ENCODE assay signal across 1 cellular context in genomic region chr18:41703744-41704530, GRCh38.
TF ChIP-seq lines count a peak whose summit lies in the region.

No MANE protein-coding gene starts in this region.

TF ChIP-seq in SK-N-SH, 30 proteins besides CTCF, POLR2A, EP300 and RAD21 (continued from another document):
- TF ChIP-seq, protein P1, sequence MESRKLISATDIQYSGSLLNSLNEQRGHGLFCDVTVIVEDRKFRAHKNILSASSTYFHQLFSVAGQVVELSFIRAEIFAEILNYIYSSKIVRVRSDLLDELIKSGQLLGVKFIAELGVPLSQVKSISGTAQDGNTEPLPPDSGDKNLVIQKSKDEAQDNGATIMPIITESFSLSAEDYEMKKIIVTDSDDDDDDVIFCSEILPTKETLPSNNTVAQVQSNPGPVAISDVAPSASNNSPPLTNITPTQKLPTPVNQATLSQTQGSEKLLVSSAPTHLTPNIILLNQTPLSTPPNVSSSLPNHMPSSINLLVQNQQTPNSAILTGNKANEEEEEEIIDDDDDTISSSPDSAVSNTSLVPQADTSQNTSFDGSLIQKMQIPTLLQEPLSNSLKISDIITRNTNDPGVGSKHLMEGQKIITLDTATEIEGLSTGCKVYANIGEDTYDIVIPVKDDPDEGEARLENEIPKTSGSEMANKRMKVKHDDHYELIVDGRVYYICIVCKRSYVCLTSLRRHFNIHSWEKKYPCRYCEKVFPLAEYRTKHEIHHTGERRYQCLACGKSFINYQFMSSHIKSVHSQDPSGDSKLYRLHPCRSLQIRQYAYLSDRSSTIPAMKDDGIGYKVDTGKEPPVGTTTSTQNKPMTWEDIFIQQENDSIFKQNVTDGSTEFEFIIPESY (IDR thresholded peaks at IDR 0.05; ENCODE audit: borderline replicate concordance, low read depth): no peak
- TF ChIP-seq GATA2 (CRISPR knock-in tag; IDR thresholded peaks at IDR 0.05) (peak; percentile 89), EZH2phosphoT487 (IDR thresholded peaks at IDR 0.05; ENCODE audit: borderline replicate concordance, low read depth) (no peak), IRF3 (IDR thresholded peaks at IDR 0.05; ENCODE audit: low read depth, low read length) (no peak), TCF12 (IDR thresholded peaks at IDR 0.05) (peak; percentile 60), NRF1 (IDR thresholded peaks at IDR 0.05; ENCODE audit: low read depth, low read length) (no peak), NFIC (IDR thresholded peaks at IDR 0.05; ENCODE audit: borderline replicate concordance) (no peak), SMC3 (IDR thresholded peaks at IDR 0.05; ENCODE audit: low read depth, low read length) (no peak), CHD2 (IDR thresholded peaks at IDR 0.05; ENCODE audit: low read length, partially characterized antibody) (no peak), TAF1 (IDR thresholded peaks at IDR 0.05; ENCODE audit: borderline replicate concordance, low read depth, low read length) (no peak), ELF1 (IDR thresholded peaks at IDR 0.05) (no peak), FOXJ3 (CRISPR knock-in tag; IDR thresholded peaks at IDR 0.05) (no peak), GABPA (IDR thresholded peaks at IDR 0.05; ENCODE audit: low read depth) (no peak), MXI1 (IDR thresholded peaks at IDR 0.05; ENCODE audit: low read depth, low read length) (0 out of 2 replicates have a peak, but pooled peaks have one; percentile 29), REST (IDR thresholded peaks at IDR 0.05; ENCODE audit: low read depth, low read length) (no peak), POLR2AphosphoS5 (IDR thresholded peaks at IDR 0.05; ENCODE audit: low read depth, low read length) (no peak), MEF2A (IDR thresholded peaks at IDR 0.05; ENCODE audit: borderline replicate concordance, low read depth) (no peak), YY1 (IDR thresholded peaks at IDR 0.05; ENCODE audit: low read depth) (no peak), FOXM1 (IDR thresholded peaks at IDR 0.05; ENCODE audit: low read depth) (no peak), JUND (IDR thresholded peaks at IDR 0.05) (peak; percentile 25), FOSL2 (IDR thresholded peaks at IDR 0.05; ENCODE audit: borderline replicate concordance, low read depth) (peak; percentile 36; the same call in 1 of the 2 replicates), RFX5 (IDR thresholded peaks at IDR 0.05; ENCODE audit: low read length) (no peak)
- TF ChIP-seq, protein P2, sequence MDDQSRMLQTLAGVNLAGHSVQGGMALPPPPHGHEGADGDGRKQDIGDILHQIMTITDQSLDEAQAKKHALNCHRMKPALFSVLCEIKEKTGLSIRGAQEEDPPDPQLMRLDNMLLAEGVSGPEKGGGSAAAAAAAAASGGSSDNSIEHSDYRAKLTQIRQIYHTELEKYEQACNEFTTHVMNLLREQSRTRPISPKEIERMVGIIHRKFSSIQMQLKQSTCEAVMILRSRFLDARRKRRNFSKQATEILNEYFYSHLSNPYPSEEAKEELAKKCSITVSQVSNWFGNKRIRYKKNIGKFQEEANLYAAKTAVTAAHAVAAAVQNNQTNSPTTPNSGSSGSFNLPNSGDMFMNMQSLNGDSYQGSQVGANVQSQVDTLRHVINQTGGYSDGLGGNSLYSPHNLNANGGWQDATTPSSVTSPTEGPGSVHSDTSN (IDR thresholded peaks at IDR 0.05): peak; percentile 44
- TF ChIP-seq, protein P3, sequence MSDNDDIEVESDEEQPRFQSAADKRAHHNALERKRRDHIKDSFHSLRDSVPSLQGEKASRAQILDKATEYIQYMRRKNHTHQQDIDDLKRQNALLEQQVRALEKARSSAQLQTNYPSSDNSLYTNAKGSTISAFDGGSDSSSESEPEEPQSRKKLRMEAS (IDR thresholded peaks at IDR 0.05; ENCODE audit: low read depth): no peak
